2 cellular contexts compared by ENCODE assay signal in genomic region chr12:64613775-64614398, GRCh38.
TF ChIP-seq lines count a peak whose summit lies in the region.

No MANE protein-coding gene starts in this region.

TF ChIP-seq in WTC11, 78 proteins besides CTCF, POLR2A, EP300 and RAD21:
- peak; percentile 90 for TF ChIP-seq ZNF121 (CRISPR knock-in tag; IDR thresholded peaks at IDR 0.05)

TF ChIP-seq in K562, 482 proteins besides CTCF, POLR2A, EP300 and RAD21:
- TF ChIP-seq ZNF121 (CRISPR knock-in tag; conservative IDR thresholded peaks at IDR 0.05): peak; percentile 56
